ENCODE assay signal across 8 cellular contexts in the genomic region with DNA sequence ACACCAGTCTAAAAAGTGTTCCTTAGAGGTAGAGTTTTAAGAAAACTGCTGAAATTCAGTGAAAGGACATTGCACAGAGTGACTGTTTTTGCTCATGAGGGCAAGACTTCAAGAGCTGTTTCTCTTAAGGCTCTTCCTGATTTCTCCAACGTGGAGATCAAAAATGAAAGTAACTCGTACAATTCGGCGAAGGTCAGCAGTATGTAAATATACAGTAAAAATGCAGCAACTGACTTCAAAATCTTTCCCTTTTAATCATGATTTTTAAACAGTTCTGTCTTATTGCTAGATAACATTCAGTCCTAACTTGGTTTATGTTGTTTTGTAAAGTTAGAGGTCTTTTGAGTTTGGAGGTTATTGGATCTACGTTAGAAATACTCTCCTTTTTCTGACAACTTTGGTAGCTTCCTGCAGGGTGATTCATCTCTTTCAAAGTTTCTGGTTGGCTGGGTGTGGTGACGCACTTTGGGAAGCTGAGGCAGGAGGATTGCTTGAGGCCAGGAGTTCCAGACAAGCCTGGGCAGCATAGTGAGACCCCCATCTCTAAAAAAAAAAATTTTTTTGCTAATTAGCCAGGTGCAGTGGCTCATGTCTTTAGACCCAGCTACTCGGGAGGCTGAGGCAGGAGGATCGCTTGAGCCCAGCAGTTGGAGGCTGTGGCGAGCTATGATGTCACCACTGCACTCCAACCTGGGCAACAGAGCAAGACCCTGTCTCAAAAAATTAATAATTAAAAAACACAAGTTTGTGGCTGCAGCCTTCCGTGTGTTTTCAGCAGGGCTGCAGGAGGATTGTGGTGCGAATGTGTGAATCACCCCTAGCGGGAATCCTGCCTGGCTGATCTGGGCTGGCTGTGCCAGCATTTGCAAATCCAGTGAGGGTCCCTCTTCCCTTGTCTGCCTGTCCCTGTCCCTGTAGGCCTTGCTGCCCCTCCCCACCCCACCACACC. TPM values are rescaled to one million over a fixed set of nuclear protein-coding genes. Genes with fewer than 3 reads are reported as not detected.
DNase-seq lines count a peak whose midpoint lies in the region; ATAC-seq and TF ChIP-seq lines count a peak whose summit lies in the region.

No MANE protein-coding gene starts in this region.

- H3K4me1 Mint-ChIP-seq in HFFc6 (ENCODE audit: low read depth) = peaks cover 37% of the 10 kb centered on the region

- H3K4me3 ChIP-seq in AG10803 (ENCODE audit: low read length) (peak overlapping the region; percentile 58), WI38 (ENCODE audit: low read depth, low read length) (peak overlapping the region; percentile 42)

- no peaks in the 10 kb centered on the region; the same call in 1 of the 2 replicates for H3K27me3 Mint-ChIP-seq in HFFc6 (ENCODE audit: insufficient read depth)

- peak overlapping the region; percentile 87 for H3K4me3 Mint-ChIP-seq in HFFc6

- no peak for ATAC-seq in GM18858 (IDR thresholded peaks at IDR 0.05; ENCODE audit: unreplicated experiment)

- peak overlapping the region; percentile 99 for H3K27ac Mint-ChIP-seq in HFFc6

- DNase-seq in AG10803 (ENCODE audit: low read depth) (peak; percentile 77), HFFc6 (peak; percentile 63), fibroblast of gingiva (ENCODE audit: low read depth) (peak; percentile 70), pons (ENCODE audit: low spot score) (peak; percentile 65), cerebellar nuclear complex (lab: John Stamatoyannopoulos, UW) (no peak), Ammon's horn (ENCODE audit: low spot score) (no peak)

- no peaks in the 10 kb centered on the region; the same call in 1 of the 2 replicates for H3K9me3 Mint-ChIP-seq in HFFc6

- TF ChIP-seq CTCF in AG10803 (conservative IDR thresholded peaks at IDR 0.05; ENCODE audit: low read length) (no peak), HFFc6 (IDR thresholded peaks at IDR 0.05) (no peak), WI38 (IDR thresholded peaks at IDR 0.05; ENCODE audit: low read depth, low read length) (no peak)

- H3K36me3 Mint-ChIP-seq in HFFc6 (ENCODE audit: low read depth) = peaks cover 34% of the 10 kb centered on the region

RNA-seq across cellular contexts. Expression of gene AP5Z1, which starts 29.2 kb away (rescaled TPM):
- total RNA-seq in HFFc6 (2021; fragmentation: NEBNext Ultra II Directional; extraction: Animal tissue kit (Norgen Biotek cat#: 25700)) = 10 to 100 TPM; 39.8 to 50.4 (median 42.1) TPM

Comparison
In these comparisons a context has a peak if more than half of its experiments do, and no peak if none do; other contexts are left out.
1. DNase-seq: peak in AG10803 (single experiment), HFFc6 (single experiment), fibroblast of gingiva (single experiment) and pons (single experiment); none in cerebellar nuclear complex (0 of 2) and Ammon's horn (single experiment).